ENCODE assay signal across 8 cellular contexts in the genomic region with DNA sequence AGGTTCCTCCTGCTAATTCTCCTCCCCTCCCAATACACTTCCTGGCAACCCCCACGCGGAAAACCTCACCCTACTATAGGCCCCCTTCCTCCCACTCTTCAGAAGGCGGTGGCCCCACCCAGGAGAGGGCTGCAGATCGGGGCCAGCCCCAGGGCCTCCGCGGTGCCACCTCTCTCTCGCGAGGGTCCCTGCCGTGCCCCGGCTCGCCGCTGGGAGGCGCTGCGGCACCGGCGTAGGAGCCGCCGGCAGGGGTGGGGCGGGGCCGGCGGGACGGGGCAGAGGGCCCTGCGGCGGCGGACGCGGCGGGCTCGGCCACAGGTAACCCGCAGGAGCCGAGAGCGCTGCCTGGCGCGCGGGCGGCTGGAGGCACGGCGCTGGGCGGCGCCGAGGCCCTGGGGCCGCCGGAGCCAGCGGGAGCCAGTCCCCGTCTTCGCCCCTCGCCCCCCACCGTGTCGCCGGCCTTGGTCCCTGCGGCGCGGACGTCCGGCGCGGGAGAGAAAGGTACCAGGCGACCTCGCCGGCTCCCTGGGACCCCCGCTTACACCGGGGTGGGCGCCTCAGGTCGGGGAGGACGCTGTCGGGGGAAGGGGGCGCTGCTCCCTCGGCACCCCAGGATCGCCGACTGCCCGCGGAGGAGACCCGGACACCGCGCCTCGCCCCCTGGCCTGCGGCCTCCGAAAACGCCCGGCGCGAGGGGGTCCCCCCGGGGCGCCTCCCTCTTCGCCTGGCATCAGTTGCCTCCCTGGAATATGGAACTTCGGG.
DNase-seq lines count a peak whose midpoint lies in the region; ATAC-seq lines count a peak whose summit lies in the region.

TSS of gene ANKRD6 (plus strand) at position 278 of the 762 bp plus-strand sequence. CDS start 133,825 bp downstream, outside the sequence.

- ATAC-seq in HG02852 (IDR thresholded peaks at IDR 0.05; ENCODE audit: unreplicated experiment), result peak; percentile 90

- DNase-seq in NCI-H524 (lab: John Stamatoyannopoulos, UW), result peak; percentile 19 to 69
- DNase-seq in NCI-H524 treated with DMSO at 0.1 percent for 48 hours (lab: John Stamatoyannopoulos, UW), result no peak
- peak; percentile 57 for DNase-seq in NCI-H2029 (lab: John Stamatoyannopoulos, UW)
- peak; percentile 47 for DNase-seq in activated CD4-positive, CD25-positive, alpha-beta regulatory T cell treated with anti-CD3 and anti-CD28 coated beads, Interleukin-2, amount 50 U/mL, for 16 hours (ENCODE audit: low read depth, low spot score)
- peak; percentile 53 for DNase-seq in cerebellar cortex (ENCODE audit: low spot score)
- DNase-seq in kidney tubule cell (ENCODE audit: low spot score), result peak; percentile 79
- peak; percentile 87 for DNase-seq in stimulated activated CD4-positive, alpha-beta T cell treated with anti-CD3 and anti-CD28 coated beads, Interleukin-1b, Interleukin-23, amount 100 ng/mL, for 4 hours (ENCODE audit: low read depth in 2 of 2)
